ENCODE assay signal across 9 cellular contexts in the genomic region with DNA sequence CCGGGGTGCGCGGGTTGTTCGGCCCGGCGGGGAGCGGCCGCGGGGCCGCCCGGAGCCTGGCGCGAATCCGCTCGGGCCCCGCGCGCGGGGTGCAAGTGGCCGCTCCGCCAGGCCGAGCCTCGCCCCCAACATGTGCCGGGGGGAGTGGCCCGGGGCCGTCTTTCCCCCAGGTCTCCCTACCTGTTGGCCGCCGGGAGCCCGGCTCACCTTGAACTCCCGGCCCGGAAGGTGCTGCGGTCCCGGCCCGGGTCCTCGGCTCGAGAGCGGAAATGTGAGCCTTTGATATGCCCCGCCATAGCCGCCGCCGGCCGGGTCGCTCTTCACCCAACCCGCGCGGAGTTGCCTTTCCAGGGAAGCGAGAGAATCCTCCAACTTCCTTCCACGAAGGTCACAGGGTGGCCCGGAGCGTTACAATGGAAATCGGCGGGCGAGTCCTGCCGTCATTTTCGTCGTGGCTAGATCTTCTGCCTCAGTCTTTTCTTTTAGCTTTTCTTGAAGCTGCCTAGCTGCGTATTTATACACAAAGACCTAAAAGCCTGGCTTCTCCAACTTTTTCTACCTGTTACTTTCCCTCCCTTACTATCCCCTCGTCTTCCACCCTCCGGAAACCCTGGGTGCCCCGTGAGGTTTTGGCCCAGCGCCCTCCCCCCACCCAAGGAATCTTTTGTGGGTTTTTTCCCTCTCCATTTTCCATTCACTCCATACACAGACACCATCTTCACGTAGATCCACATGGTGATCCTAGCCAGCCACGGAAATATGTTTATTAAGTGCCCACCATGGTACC. TPM values are rescaled to one million over a fixed set of nuclear protein-coding genes. Genes with fewer than 3 reads are reported as not detected.
DNase-seq lines count a peak whose midpoint lies in the region; ATAC-seq and TF ChIP-seq lines count a peak whose summit lies in the region.
"Had no signal": no experiment of that assay in that cellular context is flagged by ENCODE, and none has a peak within 500 bp of the region (broad histone marks: within the 10 kb centered on the region; RNA-seq: fewer than 3 reads in every experiment).

No MANE protein-coding gene starts in this region.

- peak; percentile 80 for ATAC-seq in activated CD8-positive, alpha-beta T cell treated with anti-CD3 and anti-CD28 coated beads, Interleukin-2, amount 10 ng/mL, durations not matched to agents 7 days and 5 days
- ATAC-seq in upper lobe of left lung (ENCODE audit: low FRiP score in 2 of 2) (peak; percentile 42 to 48), GM19397 (IDR thresholded peaks at IDR 0.05; ENCODE audit: unreplicated experiment) (no peak)

- peak overlapping the region; percentile 75 for H3K4me2 ChIP-seq in neural cell (ENCODE audit: low read length)

- H3K4me1 Mint-ChIP-seq in activated CD8-positive, alpha-beta T cell treated with anti-CD3 and anti-CD28 coated beads, Interleukin-2, amount 10 ng/mL, durations not matched to agents 7 days and 5 days (ENCODE audit: low read depth), result peaks cover 11% of the 10 kb centered on the region

- no peaks in the 10 kb centered on the region for H3K9me3 ChIP-seq in esophagus (ENCODE audit: control insufficient read depth in 2 of 2, insufficient read depth in 1 of 2, low read depth in 1 of 2, low read length in 1 of 2)
- H3K9me3 ChIP-seq in neural cell (ENCODE audit: low read length), result no peaks in the 10 kb centered on the region
- no peaks in the 10 kb centered on the region for H3K9me3 ChIP-seq in upper lobe of left lung

- no peak for TF ChIP-seq CTCF in C4-2B (conservative IDR thresholded peaks at IDR 0.05)
- TF ChIP-seq CTCF in neural cell (IDR thresholded peaks at IDR 0.05; ENCODE audit: poor library complexity, severe bottlenecking), result no peak
- no peak for TF ChIP-seq CTCF in upper lobe of left lung (IDR thresholded peaks at IDR 0.05)

- peaks cover 8% of the 10 kb centered on the region for H3K27me3 Mint-ChIP-seq in activated CD8-positive, alpha-beta T cell treated with anti-CD3 and anti-CD28 coated beads, Interleukin-2, amount 10 ng/mL, durations not matched to agents 7 days and 5 days (ENCODE audit: low read depth)

- H3K36me3 ChIP-seq in esophagus (ENCODE audit: control insufficient read depth in 2 of 2, insufficient read depth in 2 of 2, low read length in 1 of 2) (no peaks in the 10 kb centered on the region), neural cell (ENCODE audit: insufficient read depth, low read length) (no peaks in the 10 kb centered on the region), upper lobe of left lung (no peaks in the 10 kb centered on the region)

- no peaks in the 10 kb centered on the region for H4K20me1 ChIP-seq in neural cell (ENCODE audit: insufficient read depth)

- no peaks in the 10 kb centered on the region for H3K9me3 Mint-ChIP-seq in activated CD8-positive, alpha-beta T cell treated with anti-CD3 and anti-CD28 coated beads, Interleukin-2, amount 10 ng/mL, durations not matched to agents 7 days and 5 days (ENCODE audit: insufficient read depth)
- H3K9me3 Mint-ChIP-seq: mesothelial cell of epicardium had no signal

- DNase-seq in activated CD8-positive, alpha-beta T cell treated with anti-CD3 and anti-CD28 coated beads, Interleukin-2, amount 10 ng/mL, durations not matched to agents 7 days and 5 days, result peak; percentile 60
- DNase-seq in upper lobe of left lung (peak; percentile 60 to 90), DMS114 treated with DMSO at 0.1 percent for 48 hours (lab: John Stamatoyannopoulos, UW; ENCODE audit: unreplicated experiment) (no peak)

- H3K27ac ChIP-seq in C4-2B (peak overlapping the region; percentile 74), esophagus (ENCODE audit: low read depth in 2 of 2, low read length in 1 of 2) (peak overlapping the region; percentile 89 to 91), neural cell (ENCODE audit: low read length) (peak overlapping the region; percentile 30), upper lobe of left lung (peak overlapping the region; percentile 51 to 81 (median 70))

- H3K9me2 ChIP-seq in neural cell (ENCODE audit: insufficient read depth, low read length), result no peaks in the 10 kb centered on the region

- H2AFZ ChIP-seq in neural cell (ENCODE audit: low read depth, low read length), result peak overlapping the region; percentile 4

- TF ChIP-seq EP300 in Ishikawa (IDR thresholded peaks at IDR 0.05; ENCODE audit: borderline replicate concordance) (no peak), neural cell (conservative IDR thresholded peaks at IDR 0.05; ENCODE audit: poor library complexity, severe bottlenecking) (no peak), upper lobe of left lung (IDR thresholded peaks at IDR 0.05) (no peak)

- no peak overlapping the region for H3K27ac Mint-ChIP-seq in activated CD8-positive, alpha-beta T cell treated with anti-CD3 and anti-CD28 coated beads, Interleukin-2, amount 10 ng/mL, durations not matched to agents 7 days and 5 days

- peaks cover 19% of the 10 kb centered on the region for H3K79me2 ChIP-seq in neural cell (replicated peaks; ENCODE audit: insufficient read depth, low read length)

- no peak overlapping the region for H3K4me3 Mint-ChIP-seq in activated CD8-positive, alpha-beta T cell treated with anti-CD3 and anti-CD28 coated beads, Interleukin-2, amount 10 ng/mL, durations not matched to agents 7 days and 5 days

- H3K4me1 ChIP-seq in esophagus (ENCODE audit: control insufficient read depth in 2 of 2, insufficient read depth in 2 of 2, low read length in 1 of 2) (peaks cover 0 to 16% of the 10 kb centered on the region in 2 donors), upper lobe of left lung (peaks cover 5 to 16% (median 11%) of the 10 kb centered on the region in 4 donors)

- no peaks in the 10 kb centered on the region for H3F3A ChIP-seq in neural cell (ENCODE audit: insufficient read depth, low read length, poor library complexity, severe bottlenecking)

- POLR2A ChIA-PET in activated CD8-positive, alpha-beta T cell treated with anti-CD3 and anti-CD28 coated beads, Interleukin-2, amount 10 ng/mL, durations not matched to agents 7 days and 5 days (lab: Charles Lee), result no interaction called here

- 2 to 4% methylated on average over 52 to 63 of the region's 63 CpGs for WGBS in esophagus, 2 donors
- WGBS in upper lobe of left lung, 2 donors, result 4 to 6% methylated on average over 24 to 56 of the region's 63 CpGs

- no peak for TF ChIP-seq POLR2A in upper lobe of left lung (IDR thresholded peaks at IDR 0.05)

- H3K4me3 ChIP-seq in esophagus (ENCODE audit: low read depth in 1 of 2, low read length in 2 of 2), result peak overlapping the region; percentile 86 to 89
- H3K4me3 ChIP-seq in neural cell (ENCODE audit: low read length), result peak overlapping the region; percentile 84
- peak overlapping the region; percentile 2 to 74 (median 68) for H3K4me3 ChIP-seq in upper lobe of left lung

- no peaks in the 10 kb centered on the region for H3K36me3 Mint-ChIP-seq in activated CD8-positive, alpha-beta T cell treated with anti-CD3 and anti-CD28 coated beads, Interleukin-2, amount 10 ng/mL, durations not matched to agents 7 days and 5 days (ENCODE audit: low read depth)
- H3K36me3 Mint-ChIP-seq: mesothelial cell of epicardium had no signal

- peak overlapping the region; percentile 74 for H3K9ac ChIP-seq in neural cell (ENCODE audit: low read length)

- CTCF ChIA-PET in activated CD8-positive, alpha-beta T cell treated with anti-CD3 and anti-CD28 coated beads, Interleukin-2, amount 10 ng/mL, durations not matched to agents 7 days and 5 days (lab: Charles Lee), result interaction anchor here (1.7 to 2.0 kb wide), 3 partner anchors 8 to 173 kb away, joined by 5 to 6 read pairs (median 5); no protein-coding TSS in a partner anchor

- TF ChIP-seq RAD21 in Ishikawa (IDR thresholded peaks at IDR 0.05; ENCODE audit: low read depth) (no peak), neural cell (conservative IDR thresholded peaks at IDR 0.05) (peak; percentile 7)

- H3K27me3 ChIP-seq in esophagus (ENCODE audit: control insufficient read depth in 1 of 2, insufficient read depth in 2 of 2, low read length in 2 of 2), result no peaks in the 10 kb centered on the region
- no peaks in the 10 kb centered on the region for H3K27me3 ChIP-seq in neural cell (ENCODE audit: insufficient read depth, low read depth, low read length)
- peaks cover 0 to 7% (median 0%) of the 10 kb centered on the region in 4 donors for H3K27me3 ChIP-seq in upper lobe of left lung

TF ChIP-seq in neural cell, 6 proteins besides CTCF, POLR2A, EP300 and RAD21:
- TF ChIP-seq MXI1 (conservative IDR thresholded peaks at IDR 0.05; ENCODE audit: poor library complexity, severe bottlenecking), result peak; percentile 1
- TF ChIP-seq POLR2AphosphoS5 (IDR thresholded peaks at IDR 0.05), result no peak
- no peak for TF ChIP-seq SMC3 (conservative IDR thresholded peaks at IDR 0.05; ENCODE audit: poor library complexity)

RNA-seq across cellular contexts. Expression of a gene that starts 0.9 kb away (rescaled TPM):
- total RNA-seq in activated CD8-positive, alpha-beta T cell treated with anti-CD3 and anti-CD28 coated beads, Interleukin-2, amount 10 ng/mL, durations not matched to agents 7 days and 5 days, result under 1 TPM; 0.89 to 0.90 TPM
- polyA plus RNA-seq in esophagus, result 10 to 100 TPM; 25.9 to 37.2 TPM
- 20.1 and 25.0 TPM in 2 replicates for polyA plus RNA-seq in neural cell
- polyA minus RNA-seq in neural cell, result 48.5 and 52.6 TPM in 2 replicates
- total RNA-seq in upper lobe of left lung, result 10 to 100 TPM; 11.7 to 33.6 (median 20.1) TPM

Comparison
In these comparisons a context has a peak if more than half of its experiments do, and no peak if none do; other contexts are left out.
1. H3K27ac ChIP-seq: peak in every context shown above with its lines; median percentile 90 in esophagus; 74 in C4-2B; 70 in upper lobe of left lung; 30 in neural cell.
2. RNA of a gene that starts 0.9 kb away (total RNA-seq): 11.7 to 33.6 TPM in upper lobe of left lung; 0.89 to 0.90 TPM in activated CD8-positive, alpha-beta T cell treated with anti-CD3 and anti-CD28 coated beads, Interleukin-2, amount 10 ng/mL, durations not matched to agents 7 days and 5 days; every median in the first group is over 4 times any median in the second.
3. Peak in every context shown above with its lines, with median percentiles within 50 percentile points of each other: H3K4me3 ChIP-seq.